20 cellular contexts compared by ENCODE assay signal in genomic region chr9:127493592-127494303, GRCh38. TPM values are rescaled to one million over a fixed set of nuclear protein-coding genes. Genes with fewer than 3 reads are reported as not detected.
DNase-seq lines count a peak whose midpoint lies in the region; ATAC-seq and TF ChIP-seq lines count a peak whose summit lies in the region.
"Had no signal": no experiment of that assay in that cellular context is flagged by ENCODE, and none has a peak within 500 bp of the region (broad histone marks: within the 10 kb centered on the region; RNA-seq: fewer than 3 reads in every experiment).

No MANE protein-coding gene starts in this region.

- TF ChIP-seq CTCF in HEK293 (tag by site-specific recombination; IDR thresholded peaks at IDR 0.05) (no peak), VCaP (conservative IDR thresholded peaks at IDR 0.05) (no peak), heart right ventricle (IDR thresholded peaks at IDR 0.05) (no peak), PC-3 (conservative IDR thresholded peaks at IDR 0.05; ENCODE audit: low read depth, low read length) (no peak)

- no peaks in the 10 kb centered on the region for H3K9me3 ChIP-seq in HEK293 (ENCODE audit: control insufficient read depth, insufficient read depth, low read depth, low read length)
- no peaks in the 10 kb centered on the region for H3K9me3 ChIP-seq in heart right ventricle
- H3K9me3 ChIP-seq in PC-3 (ENCODE audit: low read length): no peaks in the 10 kb centered on the region
- H3K9me3 ChIP-seq: right lobe of liver, uterus had no signal

- H3K4me3 ChIP-seq in HEK293 (ENCODE audit: low read depth, low read length) (no peak overlapping the region), heart right ventricle (no peak overlapping the region), rectal smooth muscle tissue (ENCODE audit: low read length) (no peak overlapping the region), PC-3 (ENCODE audit: low read length) (no peak overlapping the region)
- H3K4me3 ChIP-seq: right lobe of liver, uterus had no signal

- H3K27me3 ChIP-seq in heart right ventricle (no peaks in the 10 kb centered on the region), rectal smooth muscle tissue (ENCODE audit: control insufficient read depth, insufficient read depth, low read length) (no peaks in the 10 kb centered on the region), PC-3 (ENCODE audit: low read length) (no peaks in the 10 kb centered on the region)
- H3K27me3 ChIP-seq: foreskin keratinocyte, right lobe of liver, uterus had no signal

- H3K36me3 ChIP-seq in HEK293 (ENCODE audit: control insufficient read depth in 2 of 2, insufficient read depth in 1 of 2, low read length in 2 of 2) (peaks cover 0 to 66% of the 10 kb centered on the region in 2 experiments; a peak in 1 of 3 replicates), heart right ventricle (peaks cover 0 to 99% (median 28%) of the 10 kb centered on the region in 9 donors), rectal smooth muscle tissue (ENCODE audit: control insufficient read depth, insufficient read depth, low read length) (peaks cover 43% of the 10 kb centered on the region), PC-3 (ENCODE audit: low read depth, low read length) (no peaks in the 10 kb centered on the region; the same call in 1 of the 2 replicates)
- H3K36me3 ChIP-seq: uterus had no signal

- ATAC-seq in heart right ventricle (peak; percentile 36 to 88 (median 78)), PC-3 (no peak), GM21723 (IDR thresholded peaks at IDR 0.05; ENCODE audit: unreplicated experiment) (no peak), GM19395 (IDR thresholded peaks at IDR 0.05; ENCODE audit: unreplicated experiment) (no peak)
- ATAC-seq: activated T-cell treated with anti-CD3 and anti-CD28 coated beads, Interleukin-2, amount 50 U/mL, for 72 hours; right lobe of liver had no signal

- H3K27ac ChIP-seq in HEK293 (ENCODE audit: extremely low read depth, low read depth, low read length): no peak overlapping the region
- peak overlapping the region; percentile 69 for H3K27ac ChIP-seq in VCaP
- peak overlapping the region; percentile 62 to 87 (median 75) for H3K27ac ChIP-seq in heart right ventricle
- H3K27ac ChIP-seq in rectal smooth muscle tissue (ENCODE audit: low read depth, low read length): peak overlapping the region; percentile 88
- no peak overlapping the region for H3K27ac ChIP-seq in PC-3 (ENCODE audit: low read length)
- H3K27ac ChIP-seq: C4-2B, foreskin keratinocyte, right lobe of liver had no signal

- no peaks in the 10 kb centered on the region for H3K9me2 ChIP-seq in PC-3 (replicated peaks; ENCODE audit: low read length)

- no peaks in the 10 kb centered on the region for H3F3A ChIP-seq in PC-3 (ENCODE audit: low read length, unreplicated experiment)

- DNase-seq in heart right ventricle (peak; percentile 53 to 65), PC-3 (no peak), AG08396 (ENCODE audit: low spot score) (no peak)
- DNase-seq: activated CD4-positive, CD25-positive, alpha-beta regulatory T cell treated with anti-CD3 and anti-CD28 coated beads, Interleukin-2, amount 50 U/mL, for 72 hours; activated T-cell treated with anti-CD3 and anti-CD28 coated beads, Interleukin-2, amount 50 U/mL, for 72 hours; anterior cingulate cortex; EL; foreskin keratinocyte; NCI-H1105 treated with DMSO at 0.1 percent for 48 hours; NCI-H774; right lobe of liver; SHP77 treated with DMSO at 0.1 percent for 48 hours; SW 1271; uterus had no signal

- H4K20me1 ChIP-seq in PC-3 (ENCODE audit: low read length): no peaks in the 10 kb centered on the region

- POLR2A ChIA-PET in HEK293 (lab: Yijun Ruan, JAX): no interaction called here
- POLR2A ChIA-PET in PC-3 (lab: Charles Lee; ENCODE audit: unreplicated experiment): no interaction called here

- BruUV-seq in PC-3 (replicated peaks; lab: Mats Ljungman, UMichigan): no TSS peak

- H3K9ac ChIP-seq in rectal smooth muscle tissue (ENCODE audit: low read length): no peak overlapping the region
- no peak overlapping the region for H3K9ac ChIP-seq in PC-3 (ENCODE audit: low read length)

- H3K4me1 ChIP-seq in HEK293 (ENCODE audit: control insufficient read depth, insufficient read depth, low read length): no peaks in the 10 kb centered on the region
- H3K4me1 ChIP-seq in heart right ventricle: peaks cover 0 to 38% (median 18%) of the 10 kb centered on the region in 9 donors
- H3K4me1 ChIP-seq in rectal smooth muscle tissue (ENCODE audit: control insufficient read depth, insufficient read depth, low read length): peaks cover 8% of the 10 kb centered on the region
- peaks cover 19% of the 10 kb centered on the region for H3K4me1 ChIP-seq in PC-3 (ENCODE audit: insufficient read depth, low read length)
- H3K4me1 ChIP-seq: foreskin keratinocyte, right lobe of liver had no signal

- no peaks in the 10 kb centered on the region for H3K79me2 ChIP-seq in PC-3 (ENCODE audit: low read length)

- H3K4me2 ChIP-seq in PC-3 (ENCODE audit: low read length): no peak overlapping the region

- intact Hi-C loops in heart right ventricle (cut with DNase I) (loop anchor here in 2 of 10 donors (2.0 to 10.0 kb wide), 2 partner anchors 29 to 201 kb away; no protein-coding TSS in a partner anchor), PC-3 (cut with micrococcal nuclease) (no loop called here)

- 57 to 70% methylated on average over 22 of the region's 22 CpGs for WGBS in heart right ventricle, 2 donors

- CTCF ChIA-PET in HEK293 (lab: Yijun Ruan, JAX): interaction anchor here (0.5 to 1.9 kb wide), 3 partner anchors 10 to 659 kb away, joined by 4 to 9 read pairs (median 5); no protein-coding TSS in a partner anchor
- CTCF ChIA-PET in PC-3 (lab: Charles Lee): no interaction called here

- no peak overlapping the region for H2AFZ ChIP-seq in PC-3 (ENCODE audit: low read length)

TF ChIP-seq in HEK293, 187 proteins besides CTCF, POLR2A, EP300 and RAD21:
- peak; percentile 66 for TF ChIP-seq ZBTB48 (tag by site-specific recombination; IDR thresholded peaks at IDR 0.05)
- no peak for TF ChIP-seq ZNF148 (tag by site-specific recombination; IDR thresholded peaks at IDR 0.05; ENCODE audit: borderline replicate concordance)

RNA-seq across cellular contexts. Expression of gene LRSAM1, which starts 42.4 kb away (rescaled TPM):
- total RNA-seq in heart right ventricle (10 to 100 TPM; 24.9 to 49.6 (median 29.5) TPM), PC-3 (2014; rRNA removed) (9.6 and 11.1 TPM in 2 replicates)
- 10 to 100 TPM; 21.2 to 59.9 TPM for polyA plus RNA-seq in heart right ventricle

RNA-seq across cellular contexts. Expression of gene RPL12, which starts 42.5 kb away (rescaled TPM):
- total RNA-seq in heart right ventricle (100 to 1,000 TPM; 409 to 810 (median 499) TPM), PC-3 (2014; rRNA removed) (1,109 and 1,417 TPM in 2 replicates)
- polyA plus RNA-seq in heart right ventricle: 1,000 to 10,000 TPM; 1,671 to 1,920 TPM

Comparison
In these comparisons a context has a peak if more than half of its experiments do, and no peak if none do; other contexts are left out.
1. H3K27ac ChIP-seq: peak in VCaP (single experiment), heart right ventricle (10 of 10) and rectal smooth muscle tissue (single experiment); none in HEK293 (single experiment) and PC-3 (single experiment).
2. ATAC-seq: peak in heart right ventricle (8 of 8); none in PC-3 (single experiment), GM21723 (single experiment) and GM19395 (single experiment).
3. DNase-seq: peak in heart right ventricle (2 of 2); none in PC-3 (single experiment) and AG08396 (single experiment).